1 cellular context compared by ENCODE assay signal in genomic region chr6:42745083-42745637, GRCh38.
TF ChIP-seq lines count a peak whose summit lies in the region.

No MANE protein-coding gene starts in this region.

TF ChIP-seq in GM23338, 12 proteins besides CTCF, POLR2A, EP300 and RAD21 (continued from another document):
- TF ChIP-seq, protein P1, sequence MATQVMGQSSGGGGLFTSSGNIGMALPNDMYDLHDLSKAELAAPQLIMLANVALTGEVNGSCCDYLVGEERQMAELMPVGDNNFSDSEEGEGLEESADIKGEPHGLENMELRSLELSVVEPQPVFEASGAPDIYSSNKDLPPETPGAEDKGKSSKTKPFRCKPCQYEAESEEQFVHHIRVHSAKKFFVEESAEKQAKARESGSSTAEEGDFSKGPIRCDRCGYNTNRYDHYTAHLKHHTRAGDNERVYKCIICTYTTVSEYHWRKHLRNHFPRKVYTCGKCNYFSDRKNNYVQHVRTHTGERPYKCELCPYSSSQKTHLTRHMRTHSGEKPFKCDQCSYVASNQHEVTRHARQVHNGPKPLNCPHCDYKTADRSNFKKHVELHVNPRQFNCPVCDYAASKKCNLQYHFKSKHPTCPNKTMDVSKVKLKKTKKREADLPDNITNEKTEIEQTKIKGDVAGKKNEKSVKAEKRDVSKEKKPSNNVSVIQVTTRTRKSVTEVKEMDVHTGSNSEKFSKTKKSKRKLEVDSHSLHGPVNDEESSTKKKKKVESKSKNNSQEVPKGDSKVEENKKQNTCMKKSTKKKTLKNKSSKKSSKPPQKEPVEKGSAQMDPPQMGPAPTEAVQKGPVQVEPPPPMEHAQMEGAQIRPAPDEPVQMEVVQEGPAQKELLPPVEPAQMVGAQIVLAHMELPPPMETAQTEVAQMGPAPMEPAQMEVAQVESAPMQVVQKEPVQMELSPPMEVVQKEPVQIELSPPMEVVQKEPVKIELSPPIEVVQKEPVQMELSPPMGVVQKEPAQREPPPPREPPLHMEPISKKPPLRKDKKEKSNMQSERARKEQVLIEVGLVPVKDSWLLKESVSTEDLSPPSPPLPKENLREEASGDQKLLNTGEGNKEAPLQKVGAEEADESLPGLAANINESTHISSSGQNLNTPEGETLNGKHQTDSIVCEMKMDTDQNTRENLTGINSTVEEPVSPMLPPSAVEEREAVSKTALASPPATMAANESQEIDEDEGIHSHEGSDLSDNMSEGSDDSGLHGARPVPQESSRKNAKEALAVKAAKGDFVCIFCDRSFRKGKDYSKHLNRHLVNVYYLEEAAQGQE (IDR thresholded peaks at IDR 0.05; ENCODE audit: unreplicated experiment), result no peak
- TF ChIP-seq EZH2phosphoT487 (IDR thresholded peaks at IDR 0.05; ENCODE audit: unreplicated experiment), result no peak
- no peak for TF ChIP-seq POLR2AphosphoS5 (IDR thresholded peaks at IDR 0.05; ENCODE audit: low read depth)
- no peak for TF ChIP-seq CREB1 (CRISPR knock-in tag; IDR thresholded peaks at IDR 0.05; ENCODE audit: low read depth)
- no peak for TF ChIP-seq ZNF331 (CRISPR knock-in tag; IDR thresholded peaks at IDR 0.05; ENCODE audit: low read depth)
